Comparison of ENCODE assay signal across 1 cellular context in the genomic region with DNA sequence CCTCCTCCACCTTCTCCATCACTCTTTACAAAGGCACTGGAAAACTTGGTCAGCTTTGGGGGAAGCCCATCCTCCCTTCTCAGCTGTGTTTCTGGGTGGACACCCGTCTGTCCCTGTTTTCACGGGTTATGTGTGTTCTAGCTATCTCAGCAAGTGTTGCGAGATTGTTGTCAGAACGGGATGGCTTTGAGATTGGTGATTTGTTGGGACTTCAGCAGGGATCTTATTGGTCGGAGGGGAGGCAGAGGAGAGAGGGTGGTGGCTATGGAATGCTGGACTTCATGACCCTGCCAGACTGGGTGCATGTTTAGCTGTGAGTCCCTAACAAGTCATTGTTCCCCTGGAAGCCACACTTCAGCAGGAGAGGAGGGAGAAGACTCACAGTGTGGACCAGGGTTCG.
TF ChIP-seq lines count a peak whose summit lies in the region.

No MANE protein-coding gene starts in this region.

TF ChIP-seq in K562, 482 proteins besides CTCF, POLR2A, EP300 and RAD21:
- TF ChIP-seq HDAC1 (IDR thresholded peaks at IDR 0.05), result no peak
- no peak for TF ChIP-seq STAT5B (CRISPR knock-in tag; IDR thresholded peaks at IDR 0.05)
- no peak for TF ChIP-seq NR2C2 (CRISPR knock-in tag; IDR thresholded peaks at IDR 0.05)
- TF ChIP-seq NR2C2 (tag; IDR thresholded peaks at IDR 0.05), result no peak
- no peak for TF ChIP-seq ZNF444 (CRISPR knock-in tag; IDR thresholded peaks at IDR 0.05)
